Comparison of ENCODE assay signal across 12 cellular contexts in the genomic region with DNA sequence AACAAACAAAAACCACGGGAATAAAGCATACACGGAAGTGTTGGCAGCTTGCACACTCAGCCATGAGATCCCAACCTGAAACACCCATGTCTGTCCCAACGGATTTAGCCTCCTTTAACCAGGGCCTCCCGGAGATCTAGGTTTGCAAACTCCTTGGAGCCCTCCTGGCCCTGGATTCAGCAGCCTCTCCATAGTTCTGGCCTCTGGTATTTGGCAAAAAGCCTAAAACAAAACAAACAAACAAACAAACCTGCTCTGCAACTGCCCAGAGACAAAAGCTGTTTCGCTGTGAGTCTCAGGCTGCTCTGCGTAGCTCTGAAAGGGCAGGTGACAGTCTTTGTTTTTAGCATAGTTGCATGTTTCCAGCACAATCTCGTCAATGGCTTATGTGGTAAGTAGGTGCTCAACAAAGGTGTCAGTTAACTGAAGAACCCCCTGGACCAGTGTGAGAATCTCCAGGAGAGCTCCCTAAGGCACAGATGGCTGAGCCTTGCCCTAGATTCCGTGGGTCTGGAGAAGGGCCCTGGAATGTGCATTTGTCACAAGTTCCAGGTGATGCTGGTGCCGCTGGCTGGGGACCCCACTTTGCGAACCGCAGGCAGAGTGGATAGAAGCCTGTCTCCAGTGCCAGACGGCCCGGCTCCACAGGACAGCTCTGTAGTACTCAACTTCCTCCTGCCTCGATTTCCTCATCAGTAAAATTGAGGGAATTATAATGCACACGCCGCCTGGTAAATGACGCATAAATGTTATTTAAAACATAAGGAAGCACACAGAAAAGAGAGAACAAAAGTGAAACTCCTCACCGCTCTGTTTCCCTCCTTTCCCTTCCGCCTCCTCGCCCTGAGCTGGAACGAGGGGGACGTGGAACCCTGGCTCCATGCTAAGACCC.
DNase-seq lines count a peak whose midpoint lies in the region; ATAC-seq and TF ChIP-seq lines count a peak whose summit lies in the region.
"Had no signal": no experiment of that assay in that cellular context is flagged by ENCODE, and none has a peak within 500 bp of the region (broad histone marks: within the 10 kb centered on the region; RNA-seq: fewer than 3 reads in every experiment).

No MANE protein-coding gene starts in this region.

- no peaks in the 10 kb centered on the region for H3K27me3 ChIP-seq in hepatocyte
- H3K27me3 ChIP-seq: SJCRH30 had no signal

- no peak for ATAC-seq in GM18868 (IDR thresholded peaks at IDR 0.05; ENCODE audit: unreplicated experiment)
- ATAC-seq in HG03135 (IDR thresholded peaks at IDR 0.05; ENCODE audit: unreplicated experiment) = no peak
- ATAC-seq: activated naive CD4-positive, alpha-beta T cell treated with anti-CD3 and anti-CD28 coated beads, Interleukin-2, amount 50 U/mL, for 72 hours; right cardiac atrium had no signal

- H4K20me1 ChIP-seq in hepatocyte (ENCODE audit: insufficient read depth, poor library complexity, severe bottlenecking) = no peaks in the 10 kb centered on the region

- no peaks in the 10 kb centered on the region for H3K9me2 ChIP-seq in hepatocyte (replicated peaks; ENCODE audit: insufficient read depth)

- H3K4me3 ChIP-seq in hepatocyte = no peak overlapping the region
- no peak overlapping the region for H3K4me3 ChIP-seq in urinary bladder (ENCODE audit: low read depth, low read length)
- H3K4me3 ChIP-seq: SJCRH30 had no signal

- H3K79me2 ChIP-seq in hepatocyte = no peaks in the 10 kb centered on the region

- no peak for TF ChIP-seq CTCF in hepatocyte (IDR thresholded peaks at IDR 0.05; ENCODE audit: poor library complexity)

- no peak overlapping the region for H2AFZ ChIP-seq in hepatocyte

- 86% methylated on average over 22 of the region's 22 CpGs for WGBS in hepatocyte (ENCODE audit: low lambda C conversion rate, missing lambda C conversion rate)
- WGBS in urinary bladder = 75% methylated on average over 22 of the region's 22 CpGs

- DNase-seq in NCI-H1417 (lab: John Stamatoyannopoulos, UW) = peak in 2 of 3 experiments; percentile 8 to 26
- no peak for DNase-seq in NCI-H1417 treated with DMSO at 0.1 percent for 48 hours (lab: John Stamatoyannopoulos, UW)
- peak; percentile 32 to 59 for DNase-seq in NOMO-1 (lab: John Stamatoyannopoulos, UW; ENCODE audit: unreplicated experiment in 2 of 2)
- no peak for DNase-seq in hepatocyte (ENCODE audit: low spot score)
- DNase-seq in caudate nucleus (lab: John Stamatoyannopoulos, UW) = no peak
- DNase-seq: NCI-H2227 treated with DMSO at 0.1 percent for 48 hours, SJCRH30 had no signal

- H3K27ac ChIP-seq in hepatocyte = peak overlapping the region; percentile 93
- H3K27ac ChIP-seq in urinary bladder (ENCODE audit: low read depth) = peak overlapping the region; percentile 85
- no peak overlapping the region for H3K27ac ChIP-seq in caudate nucleus (ENCODE audit: low read depth, low read length)
- H3K27ac ChIP-seq: SJCRH30 had no signal

- H3K36me3 ChIP-seq in hepatocyte (replicated peaks; ENCODE audit: insufficient read depth, low read depth) (no peaks in the 10 kb centered on the region), urinary bladder (ENCODE audit: insufficient read depth) (no peaks in the 10 kb centered on the region)
- H3K36me3 ChIP-seq: SJCRH30 had no signal

- H3K4me1 ChIP-seq in hepatocyte (ENCODE audit: insufficient read depth) (peaks cover 39% of the 10 kb centered on the region), urinary bladder (ENCODE audit: insufficient read depth) (no peaks in the 10 kb centered on the region)

- no peaks in the 10 kb centered on the region for H3K9me3 ChIP-seq in hepatocyte (ENCODE audit: low read depth)
- H3K9me3 ChIP-seq: SJCRH30 had no signal

- no peak overlapping the region for H3K4me2 ChIP-seq in hepatocyte

Comparison
In these comparisons a context has a peak if more than half of its experiments do, and no peak if none do; other contexts are left out.
1. DNase-seq: peak in NCI-H1417 (2 of 3) and NOMO-1 (2 of 2); none in NCI-H1417 treated with DMSO at 0.1 percent for 48 hours (single experiment), hepatocyte (single experiment) and caudate nucleus (0 of 61).